Comparison of ENCODE assay signal across 8 cellular contexts in the genomic region with DNA sequence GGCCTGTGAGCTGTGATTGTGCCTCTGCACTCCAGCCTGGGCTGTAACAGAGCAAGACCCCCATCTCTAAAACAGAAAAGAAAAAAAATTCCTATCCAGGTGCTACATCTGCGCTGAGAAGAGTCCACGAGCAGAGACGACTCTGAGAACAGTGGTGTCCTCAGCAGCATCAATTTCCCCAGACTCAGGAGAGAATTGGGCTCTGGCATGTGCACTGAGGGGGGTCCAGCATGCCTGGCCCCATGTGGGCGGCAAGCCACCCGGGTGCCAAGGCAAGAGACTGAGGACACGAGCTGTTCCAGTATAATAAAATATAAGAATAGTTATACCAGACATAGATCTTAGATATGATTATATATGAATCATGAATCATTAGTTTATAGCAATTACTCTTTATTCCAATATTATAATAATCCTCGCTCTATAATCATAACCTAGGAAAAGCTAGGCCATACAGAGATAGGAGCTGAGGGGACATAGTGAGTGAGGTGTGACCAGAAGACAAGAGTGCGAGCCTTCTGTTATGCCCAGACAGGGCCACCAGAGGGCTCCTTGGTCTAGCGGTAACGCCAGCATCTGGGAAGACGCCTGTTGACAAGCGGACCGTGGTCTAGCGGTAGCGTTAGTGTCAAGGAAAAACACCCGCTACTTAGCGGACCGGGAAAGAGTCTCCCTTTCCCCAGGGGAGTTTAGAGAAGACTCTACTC. TPM values are rescaled to one million over a fixed set of nuclear protein-coding genes. Genes with fewer than 3 reads are reported as not detected.
DNase-seq lines count a peak whose midpoint lies in the region; ATAC-seq and TF ChIP-seq lines count a peak whose summit lies in the region.
"Not testable (repeated sequence)": the region's sequence is repeated elsewhere in the genome, so short reads cannot be mapped to it uniquely, and the experiment has no call there.

No MANE protein-coding gene starts in this region.

- H3K27me3 Mint-ChIP-seq in activated T-cell treated with anti-CD3 and anti-CD28 coated beads, Interleukin-2, amount 50 U/mL, for 4 hours (ENCODE audit: low read depth); endodermal cell (ENCODE audit: insufficient read depth): not testable (repeated sequence)

- not testable (repeated sequence) for H3K27me3 ChIP-seq in SJSA1 (replicated peaks); endodermal cell (ENCODE audit: control insufficient read depth, insufficient read depth, low read length, poor library complexity, severe bottlenecking); sigmoid colon

- ATAC-seq in activated T-cell treated with anti-CD3 and anti-CD28 coated beads, Interleukin-2, amount 50 U/mL, for 4 hours: not testable (repeated sequence)

- not testable (repeated sequence) for H3K27ac Mint-ChIP-seq in endodermal cell

- intact Hi-C loops in sigmoid colon (cut with DNase I): not testable (repeated sequence)

- peak; percentile 51 for TF ChIP-seq CTCF in AG10803 (conservative IDR thresholded peaks at IDR 0.05; ENCODE audit: low read length)
- TF ChIP-seq CTCF in GM12874 (IDR thresholded peaks at IDR 0.05; ENCODE audit: insufficient read depth, low read depth, low read length): peak; percentile 41
- TF ChIP-seq CTCF in endodermal cell (conservative IDR thresholded peaks at IDR 0.05): peak; percentile 76
- peak in 3 of 4 experiments; percentile 53 to 72 (median 58) for TF ChIP-seq CTCF in sigmoid colon (IDR thresholded peaks at IDR 0.05)

- not testable (repeated sequence) for H3K4me1 Mint-ChIP-seq in activated T-cell treated with anti-CD3 and anti-CD28 coated beads, Interleukin-2, amount 50 U/mL, for 4 hours (ENCODE audit: low read depth); endodermal cell

- not testable (repeated sequence) for H3K4me3 Mint-ChIP-seq in activated T-cell treated with anti-CD3 and anti-CD28 coated beads, Interleukin-2, amount 50 U/mL, for 4 hours; endodermal cell

- H3K36me3 Mint-ChIP-seq in activated T-cell treated with anti-CD3 and anti-CD28 coated beads, Interleukin-2, amount 50 U/mL, for 4 hours (ENCODE audit: insufficient read depth): not testable (repeated sequence)
- H3K36me3 Mint-ChIP-seq in endodermal cell (ENCODE audit: low read depth): peaks cover 31% of the 10 kb centered on the region

- peaks cover 61% of the 10 kb centered on the region for H3K36me3 ChIP-seq in SJSA1
- peaks cover 30% of the 10 kb centered on the region for H3K36me3 ChIP-seq in endodermal cell (ENCODE audit: control insufficient read depth, insufficient read depth, low read length)
- H3K36me3 ChIP-seq in sigmoid colon: peaks cover 9 to 46% (median 22%) of the 10 kb centered on the region in 4 donors

- H3K4me3 ChIP-seq in AG10803 (ENCODE audit: low read length); SJSA1; endodermal cell (ENCODE audit: low read length); sigmoid colon: not testable (repeated sequence)

- not testable (repeated sequence) for TF ChIP-seq POLR2A in sigmoid colon (IDR thresholded peaks at IDR 0.05)

- H3K4me1 ChIP-seq in SJSA1 (replicated peaks); endodermal cell (ENCODE audit: control insufficient read depth, insufficient read depth, low read length); sigmoid colon: not testable (repeated sequence)

- not testable (repeated sequence) for H3K27ac ChIP-seq in SJSA1; endodermal cell (ENCODE audit: low read depth, low read length); sigmoid colon

- not testable (repeated sequence) for H3K9me3 Mint-ChIP-seq in activated T-cell treated with anti-CD3 and anti-CD28 coated beads, Interleukin-2, amount 50 U/mL, for 4 hours; endodermal cell

- H3K9me3 ChIP-seq in SJSA1 (replicated peaks); endodermal cell (ENCODE audit: control insufficient read depth, low read length); sigmoid colon: not testable (repeated sequence)

- not testable (repeated sequence) for H3K9ac ChIP-seq in endodermal cell (ENCODE audit: extremely low read depth, low read length, poor library complexity, severe bottlenecking)

- peak; percentile 47 for DNase-seq in AG10803 (ENCODE audit: low read depth)
- peak; percentile 54 for DNase-seq in NAMALWA (ENCODE audit: low spot score)
- DNase-seq in SJSA1 (ENCODE audit: low read depth in 1 of 2, low spot score in 2 of 2): peak; percentile 35 to 61
- DNase-seq in activated T-cell treated with anti-CD3 and anti-CD28 coated beads, Interleukin-2, amount 50 U/mL, for 4 hours: peak; percentile 25
- peak; percentile 81 for DNase-seq in endodermal cell
- DNase-seq in kidney tubule cell (ENCODE audit: low spot score): peak; percentile 50
- DNase-seq in sigmoid colon: not testable (repeated sequence)

- TF ChIP-seq EP300 in sigmoid colon (IDR thresholded peaks at IDR 0.05): not testable (repeated sequence)

- WGBS in endodermal cell (ENCODE audit: insufficient coverage in 1 of 2, insufficient read length in 1 of 2), 2 experiments: 52 to 53% methylated on average over 8 to 11 of the region's 18 CpGs
- WGBS in sigmoid colon, 2 donors: 41 to 50% methylated on average over 18 of the region's 18 CpGs

RNA-seq across cellular contexts. Expression of gene ARL16, which starts 7.9 kb away (rescaled TPM):
- 41.0 and 53.3 TPM in 2 replicates for total RNA-seq in SJSA1 (2014; rRNA removed; shearing (Covaris generic))
- 10 to 100 TPM; 27.3 to 38.6 (median 27.9) TPM for total RNA-seq in activated T-cell treated with anti-CD3 and anti-CD28 coated beads, Interleukin-2, amount 50 U/mL, for 4 hours
- total RNA-seq in endodermal cell (10 to 100 TPM; 41.2 to 47.8 TPM), sigmoid colon (10 to 100 TPM; 27.7 to 51.7 (median 47.7) TPM)
- polyA plus RNA-seq in endodermal cell (2013, experiment 1 of 2): 51.0 TPM
- polyA plus RNA-seq in endodermal cell (2013, experiment 2 of 2): 46.8 TPM
- polyA plus RNA-seq in sigmoid colon: 10 to 100 TPM; 24.5 to 42.3 (median 36.6) TPM

RNA-seq across cellular contexts. Expression of gene HGS, which starts 8.1 kb away (rescaled TPM):
- 126 and 146 TPM in 2 replicates for total RNA-seq in SJSA1 (2014; rRNA removed; shearing (Covaris generic))
- total RNA-seq in activated T-cell treated with anti-CD3 and anti-CD28 coated beads, Interleukin-2, amount 50 U/mL, for 4 hours: 100 to 1,000 TPM; 146 to 162 (median 147) TPM
- total RNA-seq in endodermal cell (100 to 1,000 TPM; 114 to 130 TPM), sigmoid colon (100 to 1,000 TPM in 1 of 4 donors, 10 to 100 TPM in 3; 36.7 to 143 (median 42.5) TPM)
- 127 TPM for polyA plus RNA-seq in endodermal cell (2013, experiment 1 of 2)
- polyA plus RNA-seq in endodermal cell (2013, experiment 2 of 2): 107 TPM
- polyA plus RNA-seq in sigmoid colon: 100 to 1,000 TPM in 1 of 3 donors, 10 to 100 TPM in 2; 52.9 to 111 (median 87.7) TPM

RNA-seq across cellular contexts. Expression of gene CCDC137, which starts 9.1 kb away (rescaled TPM):
- total RNA-seq in SJSA1 (2014; rRNA removed; shearing (Covaris generic)): 41.2 and 48.5 TPM in 2 replicates
- 10 to 100 TPM; 82.9 to 91.9 (median 84.9) TPM for total RNA-seq in activated T-cell treated with anti-CD3 and anti-CD28 coated beads, Interleukin-2, amount 50 U/mL, for 4 hours
- 10 to 100 TPM; 35.8 to 44.2 TPM for total RNA-seq in endodermal cell
- polyA plus RNA-seq in endodermal cell (2013, experiment 1 of 2): 25.5 TPM
- polyA plus RNA-seq in endodermal cell (2013, experiment 2 of 2): 22.0 TPM
- total RNA-seq in sigmoid colon: 10 to 100 TPM in 1 of 4 donors, 1 to 10 TPM in 3; 5.5 to 10.7 (median 9.0) TPM
- polyA plus RNA-seq in sigmoid colon: 10 to 100 TPM in 2 of 3 donors, 1 to 10 TPM in 1; 9.0 to 31.1 (median 13.4) TPM

RNA-seq across cellular contexts. Expression of gene OXLD1, which starts 9.3 kb away (rescaled TPM):
- total RNA-seq in SJSA1 (2014; rRNA removed; shearing (Covaris generic)): 49.7 and 82.3 TPM in 2 replicates
- total RNA-seq in activated T-cell treated with anti-CD3 and anti-CD28 coated beads, Interleukin-2, amount 50 U/mL, for 4 hours: 10 to 100 TPM; 35.0 to 41.1 (median 35.3) TPM
- total RNA-seq in endodermal cell (10 to 100 TPM; 30.2 to 36.5 TPM), sigmoid colon (10 to 100 TPM; 14.4 to 36.2 (median 26.8) TPM)
- polyA plus RNA-seq in endodermal cell (2013, experiment 1 of 2): 30.5 TPM
- polyA plus RNA-seq in endodermal cell (2013, experiment 2 of 2): 25.5 TPM
- 10 to 100 TPM; 40.8 to 57.5 (median 54.1) TPM for polyA plus RNA-seq in sigmoid colon

RNA-seq across cellular contexts. Expression of gene PDE6G, which starts 19.3 kb away (rescaled TPM):
- not detected in 2 replicates for total RNA-seq in SJSA1 (2014; rRNA removed; shearing (Covaris generic))
- under 1 TPM in 1 of 3 donors, not detected in 2; 0.35 TPM for total RNA-seq in activated T-cell treated with anti-CD3 and anti-CD28 coated beads, Interleukin-2, amount 50 U/mL, for 4 hours
- 1 to 10 TPM; 3.2 to 4.3 TPM for total RNA-seq in endodermal cell
- polyA plus RNA-seq in endodermal cell (2013, experiment 1 of 2): 1.6 TPM
- 0.95 TPM for polyA plus RNA-seq in endodermal cell (2013, experiment 2 of 2)
- total RNA-seq in sigmoid colon: 1 to 10 TPM in 1 of 4 donors, not detected in 3; 3.7 TPM
- polyA plus RNA-seq in sigmoid colon: 1 to 10 TPM in 2 of 3 donors, not detected in 1; 2.3 to 4.4 TPM
